ENCODE assay signal across 20 cellular contexts in the genomic region with DNA sequence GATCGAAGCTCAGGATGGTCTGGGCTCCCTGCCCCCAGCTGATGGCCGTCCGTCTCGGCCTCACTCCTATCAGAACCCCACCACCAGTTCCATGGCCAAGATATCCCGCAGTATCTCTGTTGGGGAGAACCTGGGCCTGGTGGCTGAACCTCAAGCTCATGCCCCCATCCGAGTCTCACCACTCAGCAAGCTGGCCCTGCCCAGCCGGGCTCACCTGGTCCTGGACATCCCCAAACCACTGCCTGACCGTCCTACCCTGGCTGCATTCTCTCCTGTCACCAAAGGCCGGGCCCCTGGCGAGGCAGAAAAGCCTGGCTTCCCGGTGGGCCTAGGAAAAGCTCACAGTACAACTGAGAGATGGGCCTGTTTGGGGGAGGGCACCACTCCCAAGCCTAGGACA.
"Had no signal": no experiment of that assay in that cellular context is flagged by ENCODE, and none has a peak within 500 bp of the region (broad histone marks: within the 10 kb centered on the region; RNA-seq: fewer than 3 reads in every experiment).

No MANE protein-coding gene starts in this region.

- H3K4me3 ChIP-seq: SJSA1, SK-N-MC had no signal

- DNase-seq: KBM-7, MV-4-11, NCI-H1048, NCI-H1105, NCI-H1417, NCI-H1436 treated with DMSO at 0.1 percent for 48 hours, NCI-H1694, NCI-H1930, NCI-H2081 treated with DMSO at 0.1 percent for 48 hours, NCI-H2171, NCI-H226, NCI-H446, NCI-H510A, NCI-H524 treated with DMSO at 0.1 percent for 48 hours, NCI-H69, NCI-H774, RPMI8226, SIG-M5 had no signal

- H3K27me3 ChIP-seq: SJSA1 had no signal

- H3K27ac ChIP-seq: SJSA1, SK-N-MC had no signal

- H3K9me3 ChIP-seq: SJSA1 had no signal
